Comparison of ENCODE assay signal across 1 cellular context in genomic region chr14:68619805-68620574, GRCh38.
A peak's percentile ranks its signal among the peaks of the same experiment; 100 is the strongest.
TF ChIP-seq lines count a peak whose summit lies in the region.

No MANE protein-coding gene starts in this region.

TF ChIP-seq in HepG2, 621 proteins besides CTCF, POLR2A, EP300 and RAD21 (continued from another document and continues in another):
- no peak for TF ChIP-seq PRDM4 (CRISPR knock-in tag; IDR thresholded peaks at IDR 0.05; ENCODE audit: borderline replicate concordance)
- no peak for TF ChIP-seq NRL (CRISPR knock-in tag; IDR thresholded peaks at IDR 0.05; ENCODE audit: borderline replicate concordance)
- TF ChIP-seq FOXA1 (IDR thresholded peaks at IDR 0.05) = no peak
- TF ChIP-seq FOXA1 (CRISPR knock-in tag; IDR thresholded peaks at IDR 0.05) = no peak
- no peak for TF ChIP-seq CHD2 (IDR thresholded peaks at IDR 0.05; ENCODE audit: low read depth, low read length)
- no peak for TF ChIP-seq ZNF160 (CRISPR knock-in tag; IDR thresholded peaks at IDR 0.05)
- TF ChIP-seq ZNF24 (IDR thresholded peaks at IDR 0.05) = no peak
- TF ChIP-seq, protein P1, sequence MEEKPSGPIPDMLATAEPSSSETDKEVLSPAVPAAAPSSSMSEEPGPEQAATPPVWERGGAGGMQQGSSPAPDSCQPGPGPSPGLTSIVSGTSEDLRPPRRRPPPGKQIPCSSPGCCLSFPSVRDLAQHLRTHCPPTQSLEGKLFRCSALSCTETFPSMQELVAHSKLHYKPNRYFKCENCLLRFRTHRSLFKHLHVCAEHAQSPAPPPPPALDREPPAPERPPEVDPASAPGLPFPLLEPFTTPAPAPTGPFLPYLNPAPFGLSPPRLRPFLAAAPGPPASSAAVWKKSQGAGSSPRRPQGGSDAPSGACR (CRISPR knock-in tag; IDR thresholded peaks at IDR 0.05) = no peak
- TF ChIP-seq NR2F6 (IDR thresholded peaks at IDR 0.05) = peak; percentile 86
- TF ChIP-seq NR2F6 (CRISPR knock-in tag; IDR thresholded peaks at IDR 0.05) = peak; percentile 77
- no peak for TF ChIP-seq ZC3H4 (CRISPR knock-in tag; IDR thresholded peaks at IDR 0.05; ENCODE audit: borderline replicate concordance)
- no peak for TF ChIP-seq NFAT5 (CRISPR knock-in tag; IDR thresholded peaks at IDR 0.05)
- peak; percentile 27 for TF ChIP-seq SAP130 (CRISPR knock-in tag; IDR thresholded peaks at IDR 0.05; ENCODE audit: low read depth)
- no peak for TF ChIP-seq MZF1 (CRISPR knock-in tag; IDR thresholded peaks at IDR 0.05; ENCODE audit: borderline replicate concordance)
- no peak for TF ChIP-seq ZNF354B (CRISPR knock-in tag; IDR thresholded peaks at IDR 0.05)
- no peak for TF ChIP-seq KLF6 (CRISPR knock-in tag; IDR thresholded peaks at IDR 0.05)
- no peak for TF ChIP-seq NFKBIZ (CRISPR knock-in tag; IDR thresholded peaks at IDR 0.05)
- no peak for TF ChIP-seq DBP (CRISPR knock-in tag; IDR thresholded peaks at IDR 0.05; ENCODE audit: not compliant biosample characterization)
- TF ChIP-seq RNF2 (conservative IDR thresholded peaks at IDR 0.05; ENCODE audit: low read depth) = no peak
- TF ChIP-seq ZBTB34 (CRISPR knock-in tag; IDR thresholded peaks at IDR 0.05) = no peak
- TF ChIP-seq TRIM24 (CRISPR knock-in tag; IDR thresholded peaks at IDR 0.05) = no peak
- TF ChIP-seq NKX3-1 (CRISPR knock-in tag; IDR thresholded peaks at IDR 0.05) = no peak
- TF ChIP-seq PAXIP1 (CRISPR knock-in tag; conservative IDR thresholded peaks at IDR 0.05) = no peak
- 0 out of 2 replicates have a peak, but pooled peaks have one; percentile 24 for TF ChIP-seq PHF21A (CRISPR knock-in tag; IDR thresholded peaks at IDR 0.05)
- no peak for TF ChIP-seq RBFOX2 (IDR thresholded peaks at IDR 0.05; ENCODE audit: low read depth, low read length)
- TF ChIP-seq KLF12 (CRISPR knock-in tag; IDR thresholded peaks at IDR 0.05; ENCODE audit: borderline replicate concordance) = no peak
- no peak for TF ChIP-seq ATF1 (CRISPR knock-in tag; IDR thresholded peaks at IDR 0.05)
- TF ChIP-seq PAF1 (CRISPR knock-in tag; IDR thresholded peaks at IDR 0.05) = no peak
- TF ChIP-seq HIVEP1 (CRISPR knock-in tag; IDR thresholded peaks at IDR 0.05) = no peak
- no peak for TF ChIP-seq ZNF749 (CRISPR knock-in tag; IDR thresholded peaks at IDR 0.05; ENCODE audit: borderline replicate concordance)
- TF ChIP-seq FOXK1 (CRISPR knock-in tag; IDR thresholded peaks at IDR 0.05; ENCODE audit: borderline replicate concordance, low read depth) = peak; percentile 51; the same call in 1 of the 2 replicates
- TF ChIP-seq TAF1 (CRISPR knock-in tag; IDR thresholded peaks at IDR 0.05) = no peak
- no peak for TF ChIP-seq PHF8 (CRISPR knock-in tag; IDR thresholded peaks at IDR 0.05)
- TF ChIP-seq ZNF629 (CRISPR knock-in tag; conservative IDR thresholded peaks at IDR 0.05) = no peak
- no peak for TF ChIP-seq JDP2 (CRISPR knock-in tag; IDR thresholded peaks at IDR 0.05; ENCODE audit: borderline replicate concordance)
- no peak for TF ChIP-seq MAFG (CRISPR knock-in tag; IDR thresholded peaks at IDR 0.05)
- TF ChIP-seq, protein P2, sequence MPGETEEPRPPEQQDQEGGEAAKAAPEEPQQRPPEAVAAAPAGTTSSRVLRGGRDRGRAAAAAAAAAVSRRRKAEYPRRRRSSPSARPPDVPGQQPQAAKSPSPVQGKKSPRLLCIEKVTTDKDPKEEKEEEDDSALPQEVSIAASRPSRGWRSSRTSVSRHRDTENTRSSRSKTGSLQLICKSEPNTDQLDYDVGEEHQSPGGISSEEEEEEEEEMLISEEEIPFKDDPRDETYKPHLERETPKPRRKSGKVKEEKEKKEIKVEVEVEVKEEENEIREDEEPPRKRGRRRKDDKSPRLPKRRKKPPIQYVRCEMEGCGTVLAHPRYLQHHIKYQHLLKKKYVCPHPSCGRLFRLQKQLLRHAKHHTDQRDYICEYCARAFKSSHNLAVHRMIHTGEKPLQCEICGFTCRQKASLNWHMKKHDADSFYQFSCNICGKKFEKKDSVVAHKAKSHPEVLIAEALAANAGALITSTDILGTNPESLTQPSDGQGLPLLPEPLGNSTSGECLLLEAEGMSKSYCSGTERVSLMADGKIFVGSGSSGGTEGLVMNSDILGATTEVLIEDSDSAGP (CRISPR knock-in tag; IDR thresholded peaks at IDR 0.05; ENCODE audit: borderline replicate concordance) = no peak
- TF ChIP-seq ZFP82 (CRISPR knock-in tag; IDR thresholded peaks at IDR 0.05; ENCODE audit: borderline replicate concordance) = no peak
- TF ChIP-seq ZNF557 (CRISPR knock-in tag; IDR thresholded peaks at IDR 0.05) = no peak
- peak; percentile 63; the same call in 1 of the 2 replicates for TF ChIP-seq RXRB (CRISPR knock-in tag; IDR thresholded peaks at IDR 0.05; ENCODE audit: borderline replicate concordance)
- no peak for TF ChIP-seq ZNF678 (CRISPR knock-in tag; IDR thresholded peaks at IDR 0.05)
- peak; percentile 61; the same call in 1 of the 2 replicates for TF ChIP-seq BCL6 (CRISPR knock-in tag; IDR thresholded peaks at IDR 0.05)
- TF ChIP-seq E2F5 (CRISPR knock-in tag; conservative IDR thresholded peaks at IDR 0.05) = no peak
